8 cellular contexts compared by ENCODE assay signal in genomic region chr21:42414928-42415769, GRCh38. TPM values are rescaled to one million over a fixed set of nuclear protein-coding genes. Genes with fewer than 3 reads are reported as not detected.
DNase-seq lines count a peak whose midpoint lies in the region; ATAC-seq, FAIRE-seq and TF ChIP-seq lines count a peak whose summit lies in the region.

No MANE protein-coding gene starts in this region.

- peak overlapping the region; percentile 98 for H3K27ac Mint-ChIP-seq in T-helper 1 cell treated with Interleukin-12 subunit alpha and Interleukin-12 subunit beta and Interleukin-4 antibody, amounts not matched to agents 30 μg/mL and 1 μg/mL, for 36 hours
- H3K27ac Mint-ChIP-seq in astrocyte (ENCODE audit: unreplicated experiment), result peak overlapping the region; percentile 70

- TF ChIP-seq CTCF in astrocyte (IDR thresholded peaks at IDR 0.05; ENCODE audit: insufficient read depth, low read depth, low read length), result no peak
- no peak for TF ChIP-seq CTCF in ovary (IDR thresholded peaks at IDR 0.05)
- TF ChIP-seq CTCF in colonic mucosa (IDR thresholded peaks at IDR 0.05), result no peak
- TF ChIP-seq CTCF in D721Med (IDR thresholded peaks at IDR 0.05; ENCODE audit: insufficient read depth, missing control alignments), result no peak

- no peak for TF ChIP-seq EP300 in ovary (IDR thresholded peaks at IDR 0.05)

- peaks cover 58% of the 10 kb centered on the region for H3K36me3 Mint-ChIP-seq in T-helper 1 cell treated with Interleukin-12 subunit alpha and Interleukin-12 subunit beta and Interleukin-4 antibody, amounts not matched to agents 30 μg/mL and 1 μg/mL, for 36 hours (ENCODE audit: low read depth)
- H3K36me3 Mint-ChIP-seq in astrocyte (ENCODE audit: low read depth, unreplicated experiment), result no peaks in the 10 kb centered on the region

- H3K79me2 ChIP-seq in astrocyte (ENCODE audit: insufficient read depth, low read length), result no peaks in the 10 kb centered on the region

- no peaks in the 10 kb centered on the region for H4K20me1 ChIP-seq in astrocyte (ENCODE audit: insufficient read depth, low read length)

- H3K4me1 Mint-ChIP-seq in T-helper 1 cell treated with Interleukin-12 subunit alpha and Interleukin-12 subunit beta and Interleukin-4 antibody, amounts not matched to agents 30 μg/mL and 1 μg/mL, for 36 hours (ENCODE audit: low read depth), result peaks cover 52% of the 10 kb centered on the region
- peaks cover 9% of the 10 kb centered on the region for H3K4me1 Mint-ChIP-seq in astrocyte (ENCODE audit: low read depth, unreplicated experiment)

- H3K36me3 ChIP-seq in astrocyte (ENCODE audit: insufficient read depth, low read length) (no peaks in the 10 kb centered on the region), ovary (no peaks in the 10 kb centered on the region), colonic mucosa (no peaks in the 10 kb centered on the region)

- peaks cover 16% of the 10 kb centered on the region for H3K9me3 Mint-ChIP-seq in T-helper 1 cell treated with Interleukin-12 subunit alpha and Interleukin-12 subunit beta and Interleukin-4 antibody, amounts not matched to agents 30 μg/mL and 1 μg/mL, for 36 hours
- H3K9me3 Mint-ChIP-seq in astrocyte (ENCODE audit: unreplicated experiment), result peaks cover 5% of the 10 kb centered on the region

- H3K27ac ChIP-seq in astrocyte (ENCODE audit: low read depth, low read length) (no peak overlapping the region), ovary (peak overlapping the region in 1 of 2 donors; percentile 6), colonic mucosa (no peak overlapping the region)

- no peak for FAIRE-seq in astrocyte (lab: Jason Lieb, UNC)
- FAIRE-seq in D721Med (lab: Jason Lieb, UNC), result no peak

- ATAC-seq in GM18511 (IDR thresholded peaks at IDR 0.05; ENCODE audit: unreplicated experiment), result peak; percentile 77
- peak; percentile 72 for ATAC-seq in HG02885 (IDR thresholded peaks at IDR 0.05; ENCODE audit: poor library complexity, unreplicated experiment)

- peak overlapping the region; percentile 32 for H3K9ac ChIP-seq in astrocyte (ENCODE audit: low read length)
- no peak overlapping the region for H3K9ac ChIP-seq in colonic mucosa (ENCODE audit: low read depth in 2 of 2, low read length in 2 of 2)

- intact Hi-C loops in ovary (cut with DNase I), result no loop called here
- intact Hi-C loops in colonic mucosa (cut with DNase I), result no loop called here

- peak overlapping the region; percentile 29 for H2AFZ ChIP-seq in astrocyte (ENCODE audit: low read depth, low read length)

- DNase-seq in astrocyte (ENCODE audit: low read depth) (peak; percentile 74), ovary (peak in 4 of 5 donors; percentile 30 to 59 (median 40)), colonic mucosa (no peak), cerebellar cortex (ENCODE audit: low spot score) (no peak), D721Med (ENCODE audit: insufficient read length, low spot score) (no peak)

- peak overlapping the region; percentile 74 for H3K4me3 Mint-ChIP-seq in T-helper 1 cell treated with Interleukin-12 subunit alpha and Interleukin-12 subunit beta and Interleukin-4 antibody, amounts not matched to agents 30 μg/mL and 1 μg/mL, for 36 hours
- peak overlapping the region; percentile 11 for H3K4me3 Mint-ChIP-seq in astrocyte (ENCODE audit: unreplicated experiment)

- no peaks in the 10 kb centered on the region for H3K9me3 ChIP-seq in astrocyte (ENCODE audit: insufficient read depth, low read depth, low read length)
- no peaks in the 10 kb centered on the region for H3K9me3 ChIP-seq in ovary
- no peaks in the 10 kb centered on the region for H3K9me3 ChIP-seq in colonic mucosa

- no peaks in the 10 kb centered on the region for H3K27me3 Mint-ChIP-seq in T-helper 1 cell treated with Interleukin-12 subunit alpha and Interleukin-12 subunit beta and Interleukin-4 antibody, amounts not matched to agents 30 μg/mL and 1 μg/mL, for 36 hours (ENCODE audit: low read depth)
- H3K27me3 Mint-ChIP-seq in astrocyte (ENCODE audit: low read depth, unreplicated experiment), result peaks cover 9% of the 10 kb centered on the region

- TF ChIP-seq POLR2A in ovary (IDR thresholded peaks at IDR 0.05), result no peak

- H3K27me3 ChIP-seq in astrocyte (ENCODE audit: insufficient read depth, low read length) (peaks cover 4% of the 10 kb centered on the region), ovary (no peaks in the 10 kb centered on the region), colonic mucosa (no peaks in the 10 kb centered on the region)

- peak overlapping the region; percentile 69 for H3K4me2 ChIP-seq in astrocyte (ENCODE audit: low read length)

- H3K4me3 ChIP-seq in astrocyte (ENCODE audit: insufficient read depth, low read depth, low read length) (no peak overlapping the region), ovary (no peak overlapping the region), colonic mucosa (no peak overlapping the region)

- 34 to 47% (median 39%) methylated on average over 26 to 27 of the region's 27 CpGs for WGBS in ovary, 3 donors

- H3K4me1 ChIP-seq in astrocyte (ENCODE audit: insufficient read depth, low read length), result no peaks in the 10 kb centered on the region
- H3K4me1 ChIP-seq in ovary (ENCODE audit: insufficient read depth), result peaks cover 9% of the 10 kb centered on the region
- no peaks in the 10 kb centered on the region for H3K4me1 ChIP-seq in colonic mucosa

RNA-seq across cellular contexts. Expression of gene UBASH3A, which starts 11.4 kb away (rescaled TPM):
- total RNA-seq in astrocyte (not detected in 2 replicates), ovary (under 1 TPM in 5 of 7 donors, not detected in 2; 0.15 to 0.54 (median 0.24) TPM), colonic mucosa (1 to 10 TPM in 1 of 2 donors, under 1 TPM in 1; 0.93 to 1.5 TPM)
- under 1 TPM; 0.19 to 0.85 TPM for polyA plus RNA-seq in ovary

RNA-seq across cellular contexts. Expression of gene TMPRSS3, which starts 19.3 kb away (rescaled TPM):
- total RNA-seq in astrocyte, result not detected in 2 replicates
- total RNA-seq in ovary, result 10 to 100 TPM in 1 of 7 donors, 1 to 10 TPM in 4, not detected in 2; 1.3 to 28.6 (median 3.4) TPM
- under 1 TPM; 0.07 to 0.12 TPM for polyA plus RNA-seq in ovary
- 1 to 10 TPM in 1 of 2 donors, under 1 TPM in 1; 0.82 to 1.2 TPM for total RNA-seq in colonic mucosa

RNA-seq across cellular contexts. Expression of gene TFF1, which starts 48.8 kb away (rescaled TPM):
- total RNA-seq in astrocyte (not detected in 2 replicates), ovary (1 to 10 TPM in 1 of 7 donors, not detected in 6; 1.4 TPM), colonic mucosa (100 to 1,000 TPM; 233 to 916 TPM)
- polyA plus RNA-seq in ovary, result not detected

Comparison
In these comparisons a context has a peak if more than half of its experiments do, and no peak if none do; other contexts are left out.
1. DNase-seq: peak in astrocyte (single experiment) and ovary (4 of 5); none in colonic mucosa (single experiment), cerebellar cortex (single experiment) and D721Med (single experiment).
2. RNA of gene TFF1, which starts 48.8 kb away (total RNA-seq): 233 to 916 TPM in colonic mucosa; not detected in astrocyte and 1.4 TPM in ovary; every median in the first group is over 10 times any median in the second.